8 cellular contexts compared by ENCODE assay signal in the genomic region with DNA sequence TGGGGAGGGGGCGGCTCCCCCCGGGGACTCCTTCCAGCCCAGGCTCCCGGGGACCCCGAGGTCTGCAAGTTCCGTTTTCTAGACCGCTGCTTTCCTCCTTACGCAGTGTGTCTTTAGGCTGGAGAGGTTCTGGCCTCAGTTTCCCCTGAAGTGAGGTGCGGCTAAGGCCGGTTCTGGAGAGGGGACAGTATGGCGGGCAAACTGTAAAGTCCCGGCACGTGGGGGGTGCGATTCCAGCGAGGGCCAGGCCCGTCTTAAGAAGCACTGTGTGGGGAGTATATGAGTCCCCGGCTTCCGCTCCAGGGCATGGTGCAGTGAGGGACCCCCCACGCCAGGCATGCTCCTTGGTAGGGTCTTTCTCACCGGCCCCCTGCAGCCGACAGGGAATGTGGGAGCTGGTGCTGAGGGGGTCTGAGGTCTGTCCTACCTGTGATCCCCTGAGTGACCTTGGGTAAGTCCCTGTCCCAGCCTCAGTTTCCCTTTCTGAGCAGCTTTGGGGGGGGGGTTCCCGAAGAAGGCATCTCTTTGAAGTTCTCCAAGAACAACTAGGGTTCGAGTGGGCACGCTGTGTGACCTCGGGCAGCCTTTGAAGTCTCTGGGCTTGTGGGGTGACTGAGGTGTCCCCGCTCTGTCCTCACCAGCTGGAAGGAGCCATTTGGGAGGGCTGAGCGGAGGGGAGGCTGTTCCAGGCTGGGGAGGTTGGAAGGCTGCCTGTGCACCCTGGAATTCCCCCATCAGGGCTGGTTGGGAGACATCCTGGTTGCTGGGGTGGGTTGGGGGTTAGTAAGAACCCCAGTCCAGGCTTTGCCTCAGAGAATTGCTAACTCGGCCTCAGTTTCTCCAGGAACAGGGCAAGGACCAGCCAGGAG. TPM values are rescaled to one million over a fixed set of nuclear protein-coding genes. Genes with fewer than 3 reads are reported as not detected.
A peak's percentile ranks its signal among the peaks of the same experiment; 100 is the strongest.
DNase-seq lines count a peak whose midpoint lies in the region; ATAC-seq and TF ChIP-seq lines count a peak whose summit lies in the region.

No MANE protein-coding gene starts in this region.

- peak overlapping the region; percentile 47 for H3K9ac ChIP-seq in fibroblast of lung (ENCODE audit: insufficient read depth, low read length)
- no peak overlapping the region for H3K9ac ChIP-seq in Karpas-422 (ENCODE audit: low read length)

- H3K4me1 ChIP-seq in SJCRH30 (peaks cover 14% of the 10 kb centered on the region), fibroblast of lung (ENCODE audit: control insufficient read depth, extremely low read depth, insufficient read depth, low read length) (peaks cover 17% of the 10 kb centered on the region), Karpas-422 (ENCODE audit: low read length) (no peaks in the 10 kb centered on the region)

- H3K79me2 ChIP-seq in fibroblast of lung (ENCODE audit: control insufficient read depth, insufficient read depth, low read length) (peaks cover 76% of the 10 kb centered on the region), Karpas-422 (ENCODE audit: low read length) (no peaks in the 10 kb centered on the region)

- H3K4me2 ChIP-seq in fibroblast of lung (ENCODE audit: extremely low read depth, insufficient read depth, low read length) (peak overlapping the region; percentile 61), Karpas-422 (ENCODE audit: low read depth, low read length, poor library complexity, severe bottlenecking) (no peak overlapping the region)

- H2AFZ ChIP-seq in fibroblast of lung (ENCODE audit: low read length) (no peak overlapping the region), Karpas-422 (ENCODE audit: low read length) (no peak overlapping the region)

- ATAC-seq in GM21528 (IDR thresholded peaks at IDR 0.05; ENCODE audit: low FRiP score, unreplicated experiment) (no peak), GM18519 (IDR thresholded peaks at IDR 0.05; ENCODE audit: low FRiP score, unreplicated experiment) (no peak)

- H3K27ac ChIP-seq in SJCRH30 (no peak overlapping the region), fibroblast of lung (ENCODE audit: insufficient read depth, low read length) (peak overlapping the region; percentile 84), Karpas-422 (ENCODE audit: low read length) (no peak overlapping the region)

- H3K9me3 ChIP-seq in SJCRH30 (replicated peaks) (no peaks in the 10 kb centered on the region), fibroblast of lung (ENCODE audit: control insufficient read depth, insufficient read depth, low read depth, low read length) (no peaks in the 10 kb centered on the region), Karpas-422 (ENCODE audit: low read length) (no peaks in the 10 kb centered on the region)

- DNase-seq in GM03348 (ENCODE audit: low spot score) (peak; percentile 43), SJCRH30 (no peak), fibroblast of lung (ENCODE audit: low read depth in 2 of 2) (no peak), skeletal muscle cell (ENCODE audit: low read depth) (no peak), Karpas-422 (no peak)
- DNase-seq in stimulated activated CD8-positive, alpha-beta memory T cell treated with anti-CD3 and anti-CD28 coated beads, Interleukin-4, amount 100 ng/mL, for 48 hours, result no peak

- H3K9me2 ChIP-seq in Karpas-422 (replicated peaks; ENCODE audit: insufficient read depth, low read length), result no peaks in the 10 kb centered on the region

- no peak for TF ChIP-seq CTCF in fibroblast of lung (conservative IDR thresholded peaks at IDR 0.05 in 1 of 2, IDR thresholded peaks at IDR 0.05 in 1 of 2; ENCODE audit: low read depth in 1 of 2, low read length in 2 of 2)

- H3K4me3 ChIP-seq in SJCRH30, result peak overlapping the region; percentile 98
- peak overlapping the region; percentile 67 to 93 (median 72) for H3K4me3 ChIP-seq in fibroblast of lung (replicated peaks in 1 of 4; ENCODE audit: control extremely low read depth in 1 of 4, insufficient read depth in 1 of 4, low read depth in 3 of 4, low read length in 4 of 4)
- peak overlapping the region; percentile 89 for H3K4me3 ChIP-seq in skeletal muscle cell (ENCODE audit: low read depth, low read length)
- no peak overlapping the region for H3K4me3 ChIP-seq in Karpas-422 (ENCODE audit: low read length)

- H3K27me3 ChIP-seq in SJCRH30, result no peaks in the 10 kb centered on the region
- H3K27me3 ChIP-seq in fibroblast of lung (ENCODE audit: control insufficient read depth, insufficient read depth, low read length), result no peaks in the 10 kb centered on the region
- H3K27me3 ChIP-seq in Karpas-422 (ENCODE audit: low read length), result no peaks in the 10 kb centered on the region

- peaks cover 2% of the 10 kb centered on the region; the same call in 1 of the 2 replicates for H3K36me3 ChIP-seq in SJCRH30
- H3K36me3 ChIP-seq in fibroblast of lung (ENCODE audit: control insufficient read depth, insufficient read depth, low read length), result peaks cover 3% of the 10 kb centered on the region
- H3K36me3 ChIP-seq in Karpas-422 (ENCODE audit: insufficient read depth, low read length), result no peaks in the 10 kb centered on the region

- no peaks in the 10 kb centered on the region for H4K20me1 ChIP-seq in fibroblast of lung (ENCODE audit: control insufficient read depth, extremely low read depth, insufficient read depth, low read length)
- peaks cover 52% of the 10 kb centered on the region; the same call in 1 of the 2 replicates for H4K20me1 ChIP-seq in Karpas-422 (ENCODE audit: insufficient read depth, low read depth, low read length)

RNA-seq across cellular contexts. Expression of a gene that starts 1.4 kb away (rescaled TPM):
- 15.1 and 16.4 TPM in 2 replicates for total RNA-seq in SJCRH30 (2014; rRNA removed; shearing (Covaris generic))
- 34.9 and 66.4 TPM in 2 replicates for total RNA-seq in fibroblast of lung
- 7.9 and 16.6 TPM in 2 replicates for polyA plus RNA-seq in fibroblast of lung
- 89.7 and 117 TPM in 2 replicates for polyA plus RNA-seq in fibroblast of lung (2012)
- 101 and 159 TPM in 2 replicates for polyA minus RNA-seq in fibroblast of lung (ENCODE audit: low replicate concordance)
- total RNA-seq in Karpas-422 (2014; rRNA removed; shearing (Covaris generic); ENCODE audit: low replicate concordance), result 0.82 and 4.4 TPM in 2 replicates
